In genomic region chr19:5131031-5131865, GRCh38 we compare ENCODE assay signal across 8 cellular contexts.
A peak's percentile ranks its signal among the peaks of the same experiment; 100 is the strongest.
DNase-seq lines count a peak whose midpoint lies in the region; ATAC-seq and TF ChIP-seq lines count a peak whose summit lies in the region.

No MANE protein-coding gene starts in this region.

- no peaks in the 10 kb centered on the region for H3K9me3 Mint-ChIP-seq in naive thymus-derived CD4-positive, alpha-beta T cell

- ATAC-seq in GM18505 (IDR thresholded peaks at IDR 0.05; ENCODE audit: unreplicated experiment) (peak; percentile 35), GM21825 (IDR thresholded peaks at IDR 0.05; ENCODE audit: unreplicated experiment) (peak; percentile 34)
- ATAC-seq in naive thymus-derived CD4-positive, alpha-beta T cell, result no peak

- intact Hi-C loops in naive thymus-derived CD4-positive, alpha-beta T cell (cut with micrococcal nuclease), result no loop called here

- H3K4me3 Mint-ChIP-seq in naive thymus-derived CD4-positive, alpha-beta T cell, result peak overlapping the region in 9 of 10 donors; percentile 71 to 90 (median 79)

- H3K4me1 Mint-ChIP-seq in naive thymus-derived CD4-positive, alpha-beta T cell, result peaks cover 4 to 30% (median 22%) of the 10 kb centered on the region in 7 donors

- H3K4me3 ChIP-seq in OCI-LY3 (ENCODE audit: low read length), result peak overlapping the region; percentile 49
- H3K4me3 ChIP-seq in naive thymus-derived CD4-positive, alpha-beta T cell (ENCODE audit: low read length), result no peak overlapping the region

- H3K27ac Mint-ChIP-seq in naive thymus-derived CD4-positive, alpha-beta T cell, result peak overlapping the region in 8 of 9 donors; percentile 83 to 98 (median 92)

- peak overlapping the region; percentile 73 for H3K27ac ChIP-seq in OCI-LY3 (ENCODE audit: low read length)
- H3K27ac ChIP-seq in naive thymus-derived CD4-positive, alpha-beta T cell (ENCODE audit: low read depth, low read length), result peak overlapping the region; percentile 92
- no peak overlapping the region for H3K27ac ChIP-seq in RWPE1

- H3K79me2 ChIP-seq in OCI-LY3 (ENCODE audit: low read length), result no peaks in the 10 kb centered on the region

- CTCF ChIA-PET in naive thymus-derived CD4-positive, alpha-beta T cell (lab: Charles Lee), result interaction anchor here (0.5 to 0.9 kb wide), 2 partner anchors 31 to 244 kb away, joined by 4 read pairs; no protein-coding TSS in a partner anchor
- CTCF ChIA-PET in RWPE1 (lab: Yijun Ruan, JAX), result no interaction called here
- CTCF ChIA-PET in HEK293T (lab: Yijun Ruan, JAX), result no interaction called here

- H3K36me3 ChIP-seq in OCI-LY3 (replicated peaks; ENCODE audit: low read depth, low read length), result peaks cover 13% of the 10 kb centered on the region
- peaks cover 0 to 34% (median 0%) of the 10 kb centered on the region in 3 experiments for H3K36me3 ChIP-seq in naive thymus-derived CD4-positive, alpha-beta T cell (ENCODE audit: control insufficient read depth in 2 of 3, insufficient read depth in 3 of 3, low read length in 3 of 3)

- no peaks in the 10 kb centered on the region for H4K20me1 ChIP-seq in OCI-LY3 (ENCODE audit: insufficient read depth, low read length)

- no peaks in the 10 kb centered on the region for H3K27me3 ChIP-seq in OCI-LY3 (ENCODE audit: low read depth, low read length)
- H3K27me3 ChIP-seq in naive thymus-derived CD4-positive, alpha-beta T cell (ENCODE audit: control insufficient read depth in 2 of 2, insufficient read depth in 2 of 2, low read length in 2 of 2), result no peaks in the 10 kb centered on the region

- TF ChIP-seq CTCF in OCI-LY3 (IDR thresholded peaks at IDR 0.05; ENCODE audit: low read depth, low read length) (peak; percentile 34), RWPE1 (conservative IDR thresholded peaks at IDR 0.05; ENCODE audit: low read depth) (no peak)

- POLR2A ChIA-PET in naive thymus-derived CD4-positive, alpha-beta T cell (lab: Charles Lee), result no interaction called here
- POLR2A ChIA-PET in RWPE1 (lab: Yijun Ruan, JAX; ENCODE audit: low non-redundant PET) (no interaction called here), HEK293T (lab: Yijun Ruan, JAX) (no interaction called here)

- peak overlapping the region; percentile 65 for H3K4me2 ChIP-seq in OCI-LY3 (ENCODE audit: low read length)

- peak; percentile 63 for TF ChIP-seq POLR2A in GM18505 (IDR thresholded peaks at IDR 0.05; ENCODE audit: borderline replicate concordance, extremely low read depth, insufficient read depth, insufficient read length)

- peak overlapping the region; percentile 61 for H3K9ac ChIP-seq in OCI-LY3 (ENCODE audit: low read length)

- no peaks in the 10 kb centered on the region for H3K27me3 Mint-ChIP-seq in naive thymus-derived CD4-positive, alpha-beta T cell

- no peak overlapping the region for H2AFZ ChIP-seq in OCI-LY3 (ENCODE audit: low read depth, low read length)

- peaks cover 22% of the 10 kb centered on the region for H3K4me1 ChIP-seq in OCI-LY3 (ENCODE audit: low read length)
- peaks cover 0 to 32% of the 10 kb centered on the region in 2 donors for H3K4me1 ChIP-seq in naive thymus-derived CD4-positive, alpha-beta T cell (ENCODE audit: control insufficient read depth in 2 of 2, insufficient read depth in 2 of 2, low read length in 2 of 2)

- DNase-seq in naive thymus-derived CD4-positive, alpha-beta T cell, result peak in 2 of 9 donors; percentile 21 to 35
- DNase-seq in RWPE1 (ENCODE audit: low spot score) (no peak), SIG-M5 (lab: John Stamatoyannopoulos, UW) (no peak), dermis blood vessel endothelial cell (no peak), HEK293T (ENCODE audit: extremely low spot score) (no peak)

- H3K9me3 ChIP-seq in OCI-LY3 (ENCODE audit: insufficient read depth, low read length), result no peaks in the 10 kb centered on the region
- no peaks in the 10 kb centered on the region for H3K9me3 ChIP-seq in naive thymus-derived CD4-positive, alpha-beta T cell (ENCODE audit: control insufficient read depth in 2 of 3, low read length in 3 of 3)

- peaks cover 0 to 10% (median 0%) of the 10 kb centered on the region in 5 donors for H3K36me3 Mint-ChIP-seq in naive thymus-derived CD4-positive, alpha-beta T cell

TF ChIP-seq in HEK293T, 16 proteins besides CTCF, POLR2A, EP300 and RAD21:
- TF ChIP-seq SUZ12 (IDR thresholded peaks at IDR 0.05), result no peak
- TF ChIP-seq CTBP1 (IDR thresholded peaks at IDR 0.05; ENCODE audit: borderline replicate concordance), result no peak
- TF ChIP-seq SP1 (IDR thresholded peaks at IDR 0.05), result no peak
- no peak for TF ChIP-seq L3MBTL2 (conservative IDR thresholded peaks at IDR 0.05)
- TF ChIP-seq ELF4 (IDR thresholded peaks at IDR 0.05), result no peak
- TF ChIP-seq BHLHE40 (IDR thresholded peaks at IDR 0.05; ENCODE audit: borderline replicate concordance), result no peak
- no peak for TF ChIP-seq ARNT (IDR thresholded peaks at IDR 0.05)
- no peak for TF ChIP-seq LEF1 (IDR thresholded peaks at IDR 0.05; ENCODE audit: borderline replicate concordance)
